Comparison of ENCODE assay signal across 22 cellular contexts in genomic region chr5:80752427-80752826, GRCh38.
DNase-seq lines count a peak whose midpoint lies in the region; ATAC-seq, FAIRE-seq and TF ChIP-seq lines count a peak whose summit lies in the region.
"Had no signal": no experiment of that assay in that cellular context is flagged by ENCODE, and none has a peak within 500 bp of the region (broad histone marks: within the 10 kb centered on the region; RNA-seq: fewer than 3 reads in every experiment).

No MANE protein-coding gene starts in this region.

- FAIRE-seq in HepG2 (lab: Jason Lieb, UNC) (no peak), GM12891 (lab: Jason Lieb, UNC) (peak; percentile 47)
- FAIRE-seq: A549, D721Med, G401.6, GM12892, GM18507 had no signal

- CTCF ChIA-PET in HepG2 (lab: Yijun Ruan, JAX; ENCODE audit: low intra/inter-chr PET ratio, low total read pairs), result no interaction called here
- CTCF ChIA-PET in CD8-positive, alpha-beta T cell (lab: Charles Lee), result no interaction called here

- no peaks in the 10 kb centered on the region for H3K27me3 ChIP-seq in HepG2 (ENCODE audit: control insufficient read depth in 1 of 2, insufficient read depth in 2 of 2, low read length in 2 of 2)
- H3K27me3 ChIP-seq in right lobe of liver, result no peaks in the 10 kb centered on the region
- no peaks in the 10 kb centered on the region for H3K27me3 ChIP-seq in SJCRH30
- H3K27me3 ChIP-seq in CD8-positive, alpha-beta T cell (ENCODE audit: insufficient read depth, low read length), result no peaks in the 10 kb centered on the region
- H3K27me3 ChIP-seq: BE2C, BLaER1 had no signal

- no TSS peak for BruUV-seq in HepG2 (replicated peaks; lab: Mats Ljungman, UMichigan)

- no peak overlapping the region for H2AFZ ChIP-seq in HepG2 (ENCODE audit: low read length)

- no peak overlapping the region for H3K4me2 ChIP-seq in HepG2 (ENCODE audit: low read depth, low read length)
- H3K4me2 ChIP-seq: A549, BLaER1 had no signal

- H3K9me3 ChIP-seq in HepG2 (ENCODE audit: low read length) (no peaks in the 10 kb centered on the region), right lobe of liver (no peaks in the 10 kb centered on the region), SJCRH30 (replicated peaks) (peaks cover 4% of the 10 kb centered on the region; the same call in 1 of the 2 replicates)
- H3K9me3 ChIP-seq in CD8-positive, alpha-beta T cell (ENCODE audit: low read length), result no peaks in the 10 kb centered on the region
- H3K9me3 ChIP-seq: A549, BE2C, BLaER1, Caco-2 had no signal

- TF ChIP-seq CTCF in HepG2 (CRISPR knock-in tag; IDR thresholded peaks at IDR 0.05) (no peak), right lobe of liver (IDR thresholded peaks at IDR 0.05) (no peak)
- TF ChIP-seq CTCF in CD8-positive, alpha-beta T cell (IDR thresholded peaks at IDR 0.05), result no peak

- H3K36me3 ChIP-seq in HepG2 (replicated peaks in 1 of 2; ENCODE audit: control insufficient read depth in 1 of 2, insufficient read depth in 2 of 2, low read length in 2 of 2), result peaks cover 1 to 5% of the 10 kb centered on the region in 2 experiments; a peak in 3 of 5 replicates
- no peaks in the 10 kb centered on the region for H3K36me3 ChIP-seq in right lobe of liver
- peaks cover 5% of the 10 kb centered on the region for H3K36me3 ChIP-seq in SJCRH30
- H3K36me3 ChIP-seq in CD8-positive, alpha-beta T cell (ENCODE audit: insufficient read depth, low read length), result no peaks in the 10 kb centered on the region

- no peak overlapping the region for H3K9ac ChIP-seq in HepG2 (ENCODE audit: insufficient read depth, low read depth, low read length)
- H3K9ac ChIP-seq: BLaER1 had no signal

- POLR2A ChIA-PET in HepG2 (lab: Yijun Ruan, JAX), result no interaction called here
- POLR2A ChIA-PET in CD8-positive, alpha-beta T cell (lab: Charles Lee), result no interaction called here

- no peaks in the 10 kb centered on the region for H4K20me1 ChIP-seq in HepG2 (ENCODE audit: insufficient read depth, low read length)
- H4K20me1 ChIP-seq: BLaER1 had no signal

- no peak overlapping the region for H3K4me3 Mint-ChIP-seq in CD8-positive, alpha-beta T cell
- H3K4me3 Mint-ChIP-seq: CD14-positive monocyte; CD4-positive, alpha-beta memory T cell; CD4-positive, CD25-positive, alpha-beta regulatory T cell had no signal

- peaks cover 39% of the 10 kb centered on the region for H3K36me3 Mint-ChIP-seq in CD8-positive, alpha-beta T cell

- TF ChIP-seq EP300 in HepG2 (IDR thresholded peaks at IDR 0.05; ENCODE audit: low read depth in 2 of 2, low read length in 2 of 2) (no peak), HepG2 (CRISPR knock-in tag; IDR thresholded peaks at IDR 0.05; ENCODE audit: borderline replicate concordance) (no peak)

- H3K9me3 Mint-ChIP-seq in CD8-positive, alpha-beta T cell, result peaks cover 2% of the 10 kb centered on the region

- no peak overlapping the region for H3K27ac Mint-ChIP-seq in CD8-positive, alpha-beta T cell
- H3K27ac Mint-ChIP-seq: CD14-positive monocyte had no signal

- TF ChIP-seq POLR2A in HepG2 (IDR thresholded peaks at IDR 0.05; ENCODE audit: insufficient read depth in 1 of 2, low read depth in 2 of 2, low read length in 2 of 2) (no peak), right lobe of liver (IDR thresholded peaks at IDR 0.05) (no peak), GM12891 (IDR thresholded peaks at IDR 0.05; ENCODE audit: low read depth, low read length) (no peak)

- no peak overlapping the region for H3K27ac ChIP-seq in HepG2 (ENCODE audit: extremely low read length, insufficient read depth, low read length)
- H3K27ac ChIP-seq in right lobe of liver, result no peak overlapping the region
- peak overlapping the region; percentile 85 for H3K27ac ChIP-seq in SJCRH30
- no peak overlapping the region for H3K27ac ChIP-seq in CD8-positive, alpha-beta T cell (ENCODE audit: low read depth, low read length)
- H3K27ac ChIP-seq: 22Rv1, A549, BLaER1 had no signal

- H3K4me3 ChIP-seq in HepG2 (replicated peaks in 1 of 3; ENCODE audit: insufficient read depth in 1 of 3, low read depth in 2 of 3, low read length in 3 of 3) (no peak overlapping the region), right lobe of liver (no peak overlapping the region), SJCRH30 (no peak overlapping the region)
- no peak overlapping the region for H3K4me3 ChIP-seq in CD8-positive, alpha-beta T cell (ENCODE audit: low read depth, low read length)
- H3K4me3 ChIP-seq: A549, BLaER1 had no signal

- no peaks in the 10 kb centered on the region for H3K27me3 Mint-ChIP-seq in CD8-positive, alpha-beta T cell (ENCODE audit: low read depth)
- H3K27me3 Mint-ChIP-seq: CD4-positive, alpha-beta memory T cell; CD4-positive, CD25-positive, alpha-beta regulatory T cell had no signal

- DNase-seq in HepG2 (ENCODE audit: low spot score), result no peak
- DNase-seq in right lobe of liver, result no peak
- no peak for DNase-seq in GM12891 (ENCODE audit: insufficient read length, low spot score)
- no peak for DNase-seq in SJCRH30
- DNase-seq in AG20443 (ENCODE audit: low spot score), result no peak
- no peak for DNase-seq in CD8-positive, alpha-beta T cell
- DNase-seq: BE2C; C1 segment of cervical spinal cord; Caco-2; Calu3; CD4-positive, alpha-beta memory T cell; CD4-positive, CD25-positive, alpha-beta regulatory T cell; DMS79 treated with DMSO at 0.1 percent for 48 hours; GF-D8 had no signal

- intact Hi-C loops in HepG2 (cut with micrococcal nuclease; ENCODE audit: unreplicated experiment), result no loop called here
- intact Hi-C loops in right lobe of liver (cut with DNase I), result no loop called here
- intact Hi-C loops in CD8-positive, alpha-beta T cell (cut with DNase I, micrococcal nuclease), result no loop called here

- no peaks in the 10 kb centered on the region for H3K79me2 ChIP-seq in HepG2 (ENCODE audit: insufficient read depth, low read length)

- no peak for TF ChIP-seq RAD21 in HepG2 (CRISPR knock-in tag; IDR thresholded peaks at IDR 0.05)

- in situ Hi-C loops in HepG2 (cut with HindIII; ENCODE audit: extremely low pct_ligation_motif_present, low pct_unique_long_range_greater_than_20kb), result no loop called here

- H3K4me1 ChIP-seq in HepG2 (ENCODE audit: insufficient read depth, low read length) (no peaks in the 10 kb centered on the region), right lobe of liver (no peaks in the 10 kb centered on the region), SJCRH30 (peaks cover 47% of the 10 kb centered on the region)
- peaks cover 29% of the 10 kb centered on the region for H3K4me1 ChIP-seq in CD8-positive, alpha-beta T cell (ENCODE audit: insufficient read depth, low read length)
- H3K4me1 ChIP-seq: A549 had no signal

- H3K4me1 Mint-ChIP-seq in CD8-positive, alpha-beta T cell (ENCODE audit: low read depth), result peaks cover 38% of the 10 kb centered on the region

- no peak for ATAC-seq in HepG2
- ATAC-seq in right lobe of liver, result no peak
- ATAC-seq in CD8-positive, alpha-beta T cell, result no peak
- ATAC-seq: A549 had no signal

TF ChIP-seq in HepG2, 621 proteins besides CTCF, POLR2A, EP300 and RAD21:
- peak; percentile 56 for TF ChIP-seq ZNF629 (CRISPR knock-in tag; conservative IDR thresholded peaks at IDR 0.05)
- TF ChIP-seq ZNF335 (CRISPR knock-in tag; IDR thresholded peaks at IDR 0.05), result no peak

TF ChIP-seq in GM12891, 5 proteins besides CTCF, POLR2A, EP300 and RAD21:
- no peak for TF ChIP-seq POLR2AphosphoS5 (IDR thresholded peaks at IDR 0.05; ENCODE audit: low read depth, low read length)
- TF ChIP-seq SPI1 (IDR thresholded peaks at IDR 0.05; ENCODE audit: low read depth, low read length), result no peak
- TF ChIP-seq PAX5 (IDR thresholded peaks at IDR 0.05; ENCODE audit: insufficient read depth, low read length, severe bottlenecking), result no peak
- TF ChIP-seq POU2F2 (IDR thresholded peaks at IDR 0.05; ENCODE audit: low read depth, low read length), result no peak
- TF ChIP-seq TAF1 (IDR thresholded peaks at IDR 0.05; ENCODE audit: low read depth, low read length), result no peak
TF ChIP-seq in GM12891: peak in this region for 0.
